ENCODE assay signal across 29 cellular contexts in the genomic region with DNA sequence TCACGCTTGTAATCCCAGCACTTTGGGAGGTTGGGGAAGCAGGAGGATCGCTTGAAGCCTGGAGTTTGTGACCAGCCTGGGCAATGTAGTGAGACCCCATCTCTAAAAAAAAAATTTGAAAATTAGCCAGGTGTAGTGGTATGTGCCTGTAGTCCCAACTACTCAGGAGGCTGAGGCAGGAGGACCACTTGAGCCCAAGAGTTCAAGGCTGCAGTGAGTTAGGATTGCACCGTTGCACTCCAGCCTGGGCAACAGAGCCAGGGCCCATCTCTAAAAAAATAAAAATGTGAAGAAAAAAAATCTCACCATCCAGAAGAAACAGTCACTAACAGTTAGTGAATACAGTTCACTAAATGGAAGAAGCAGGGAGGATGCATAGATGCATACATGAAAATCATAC. TPM values are rescaled to one million over a fixed set of nuclear protein-coding genes. Genes with fewer than 3 reads are reported as not detected.
"Had no signal": no experiment of that assay in that cellular context is flagged by ENCODE, and none has a peak within 500 bp of the region (broad histone marks: within the 10 kb centered on the region; RNA-seq: fewer than 3 reads in every experiment).

No MANE protein-coding gene starts in this region.

- DNase-seq: effector CD8-positive, alpha-beta T cell; effector memory CD8-positive, alpha-beta T cell; endodermal cell; erythroblast; esophagus squamous epithelium; foreskin fibroblast; foreskin melanocyte; gastrocnemius medialis; glutamatergic neuron; heart right ventricle; hippocampal formation; kidney; kidney glomerular epithelial cell; left colon; left lung; left ventricle myocardium superior; mammary epithelial cell; mesendoderm; midbrain; naive thymus-derived CD4-positive, alpha-beta T cell had no signal

- H3K9me3 ChIP-seq: esophagus squamous epithelium, gastrocnemius medialis, heart right ventricle, left lung had no signal

- FAIRE-seq: islet of Langerhans had no signal

- H3K27me3 ChIP-seq: esophagus squamous epithelium, gastrocnemius medialis, heart right ventricle, left lung had no signal

- H3K4me3 ChIP-seq: coronary artery, esophagus squamous epithelium, gastrocnemius medialis, heart right ventricle, left lung, lung had no signal

- H3K4me1 ChIP-seq: esophagus squamous epithelium, gastrocnemius medialis, heart right ventricle, left lung had no signal

- H3K27ac ChIP-seq: coronary artery, epithelial cell of prostate, esophagus squamous epithelium, gastrocnemius medialis, heart right ventricle, left lung had no signal

- ATAC-seq: effector memory CD8-positive, alpha-beta T cell; esophagus mucosa; gastrocnemius medialis; heart right ventricle; left colon; left lung; left ventricle myocardium superior; naive thymus-derived CD4-positive, alpha-beta T cell had no signal

RNA-seq across cellular contexts. Expression of gene TMEM271, which starts 34.8 kb away (rescaled TPM):
- total RNA-seq: dermis microvascular lymphatic vessel endothelial cell; endodermal cell; esophagus mucosa; gastrocnemius medialis; glomerular endothelial cell; heart right ventricle; kidney; left colon; left lung; left ventricle myocardium superior; lung; mammary epithelial cell; mononuclear cell; mucosa of gallbladder; naive thymus-derived CD4-positive, alpha-beta T cell had no signal
- polyA plus RNA-seq: heart right ventricle; lung; mammary epithelial cell; naive thymus-derived CD4-positive, alpha-beta T cell had no signal
